11 cellular contexts compared by ENCODE assay signal in genomic region chr10:127059314-127059713, GRCh38.
"Had no signal": no experiment of that assay in that cellular context is flagged by ENCODE, and none has a peak within 500 bp of the region (broad histone marks: within the 10 kb centered on the region; RNA-seq: fewer than 3 reads in every experiment).

No MANE protein-coding gene starts in this region.

- H3K27ac ChIP-seq: GM23248 had no signal

- H3K9me3 ChIP-seq: HAP-1 had no signal

- FAIRE-seq: H1, H54 had no signal

- H3K36me3 ChIP-seq: HAP-1 had no signal

- H3K4me2 ChIP-seq: GM23338 had no signal

- H3K4me3 ChIP-seq: GM23248, GM23338, HAP-1 had no signal

- H3K4me1 ChIP-seq: HAP-1 had no signal

- DNase-seq: GM23248, GOT3, H7, H9, HCEC 1CT, HFFc6 had no signal

- H2AFZ ChIP-seq: GM23248, GM23338 had no signal

- H3K9ac ChIP-seq: GM23248 had no signal

- ATAC-seq: GM23338, HCT116 had no signal
